ENCODE assay signal across 18 cellular contexts in the genomic region with DNA sequence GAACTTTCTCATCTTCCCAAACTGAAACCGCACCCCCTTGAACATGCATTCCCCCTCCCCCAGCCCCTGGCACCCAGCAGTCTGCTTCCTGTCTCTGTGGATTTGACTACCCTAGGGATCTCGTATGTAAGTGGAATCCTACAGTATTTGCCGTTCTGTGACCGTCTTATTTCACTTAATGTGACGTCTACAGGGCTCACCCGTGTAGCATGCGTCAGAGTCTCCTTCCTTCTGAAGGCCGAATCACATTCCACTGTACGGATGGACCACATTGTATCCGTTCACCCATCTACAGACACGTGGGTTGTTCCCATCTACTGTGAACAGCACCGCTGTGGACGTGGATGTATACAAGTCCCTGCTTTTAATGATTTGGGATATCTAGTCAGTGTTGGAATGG. TPM values are rescaled to one million over a fixed set of nuclear protein-coding genes. Genes with fewer than 3 reads are reported as not detected.
"Had no signal": no experiment of that assay in that cellular context is flagged by ENCODE, and none has a peak within 500 bp of the region (broad histone marks: within the 10 kb centered on the region; RNA-seq: fewer than 3 reads in every experiment).

No MANE protein-coding gene starts in this region.

- H3K27ac ChIP-seq: pancreas, tibial nerve, VCaP had no signal

- H3K9me3 Mint-ChIP-seq: activated CD4-positive, alpha-beta memory T cell treated with anti-CD3 and anti-CD28 coated beads for 36 hours; activated naive CD4-positive, alpha-beta T cell treated with anti-CD3 and anti-CD28 coated beads, Interleukin-2, amount 50 U/mL, for 24 hours; activated T-cell treated with anti-CD3 and anti-CD28 coated beads, Interleukin-2, amount 50 U/mL, for 4 hours; dendritic cell treated with granulocyte-macrophage colony-stimulating factor and Interleukin-4, amounts not matched to agents 40 ng/mL and 50 ng/mL, for 4 days; naive B cell had no signal

- H3K9me3 ChIP-seq: pancreas, tibial nerve had no signal

- ATAC-seq: activated CD4-positive, alpha-beta T cell treated with anti-CD3 and anti-CD28 coated beads for 36 hours; activated T-cell treated with anti-CD3 and anti-CD28 coated beads, Interleukin-2, amount 50 U/mL, for 4 hours; left lobe of liver; pancreas had no signal

- H3K36me3 Mint-ChIP-seq: activated CD4-positive, alpha-beta memory T cell treated with anti-CD3 and anti-CD28 coated beads for 36 hours; activated naive CD4-positive, alpha-beta T cell treated with anti-CD3 and anti-CD28 coated beads, Interleukin-2, amount 50 U/mL, for 24 hours; naive B cell had no signal

- H3K4me1 Mint-ChIP-seq: activated CD4-positive, alpha-beta T cell treated with anti-CD3 and anti-CD28 coated beads for 36 hours; activated naive CD4-positive, alpha-beta T cell treated with anti-CD3 and anti-CD28 coated beads, Interleukin-2, amount 50 U/mL, for 24 hours had no signal

- H3K4me1 ChIP-seq: pancreas had no signal

- DNase-seq: activated CD4-positive, alpha-beta memory T cell treated with anti-CD3 and anti-CD28 coated beads for 36 hours; activated CD4-positive, alpha-beta T cell treated with anti-CD3 and anti-CD28 coated beads for 36 hours; activated effector memory CD4-positive, alpha-beta T cell treated with anti-CD3 and anti-CD28 coated beads, Interleukin-2, amount 50 U/mL, for 16 hours; activated T-cell treated with anti-CD3 and anti-CD28 coated beads, Interleukin-2, amount 50 U/mL, for 4 hours; effector memory CD4-positive, alpha-beta T cell; islet precursor cell; naive B cell; pancreas; stimulated activated CD4-positive, alpha-beta T cell treated with anti-CD3 and anti-CD28 coated beads, Interleukin-12 subunit alpha, Interleukin-12 subunit beta, amount 100 ng/mL, for 4 hours; stimulated activated CD4-positive, alpha-beta T cell treated with anti-CD3 and anti-CD28 coated beads, Interleukin-2, amount 100 ng/mL, for 24 hours had no signal

- H3K27ac Mint-ChIP-seq: activated CD4-positive, alpha-beta memory T cell treated with anti-CD3 and anti-CD28 coated beads for 36 hours; activated CD4-positive, alpha-beta T cell treated with anti-CD3 and anti-CD28 coated beads for 36 hours; activated naive CD4-positive, alpha-beta T cell treated with anti-CD3 and anti-CD28 coated beads, Interleukin-2, amount 50 U/mL, for 24 hours; dendritic cell treated with granulocyte-macrophage colony-stimulating factor and Interleukin-4, amounts not matched to agents 40 ng/mL and 50 ng/mL, for 4 days had no signal

- H3K36me3 ChIP-seq: pancreas, tibial nerve had no signal

- H3K4me3 ChIP-seq: pancreas, tibial nerve had no signal

- H3K4me3 Mint-ChIP-seq: activated CD4-positive, alpha-beta memory T cell treated with anti-CD3 and anti-CD28 coated beads for 36 hours; activated CD4-positive, alpha-beta T cell treated with anti-CD3 and anti-CD28 coated beads for 36 hours; activated naive CD4-positive, alpha-beta T cell treated with anti-CD3 and anti-CD28 coated beads, Interleukin-2, amount 50 U/mL, for 24 hours; activated T-cell treated with anti-CD3 and anti-CD28 coated beads, Interleukin-2, amount 50 U/mL, for 4 hours; dendritic cell treated with granulocyte-macrophage colony-stimulating factor and Interleukin-4, amounts not matched to agents 40 ng/mL and 50 ng/mL, for 4 days had no signal

RNA-seq across cellular contexts. Expression of gene PRRX2, which starts 4.5 kb away (rescaled TPM):
- total RNA-seq: left lobe of liver, mononuclear cell had no signal

RNA-seq across cellular contexts. Expression of gene C9orf50, which starts 49.0 kb away (rescaled TPM):
- total RNA-seq: activated CD4-positive, alpha-beta memory T cell treated with anti-CD3 and anti-CD28 coated beads for 36 hours; activated CD4-positive, alpha-beta T cell treated with anti-CD3 and anti-CD28 coated beads for 36 hours; activated T-cell treated with anti-CD3 and anti-CD28 coated beads, Interleukin-2, amount 50 U/mL, for 4 hours; left lobe of liver; lung microvascular endothelial cell; mononuclear cell; pancreas; T-helper 1 cell treated with Interleukin-12 subunit alpha and Interleukin-12 subunit beta and Interleukin-4 antibody, amounts not matched to agents 30 ng/mL and 1 ng/mL, for 36 hours had no signal
